Comparison of ENCODE assay signal across 1 cellular context in the genomic region with DNA sequence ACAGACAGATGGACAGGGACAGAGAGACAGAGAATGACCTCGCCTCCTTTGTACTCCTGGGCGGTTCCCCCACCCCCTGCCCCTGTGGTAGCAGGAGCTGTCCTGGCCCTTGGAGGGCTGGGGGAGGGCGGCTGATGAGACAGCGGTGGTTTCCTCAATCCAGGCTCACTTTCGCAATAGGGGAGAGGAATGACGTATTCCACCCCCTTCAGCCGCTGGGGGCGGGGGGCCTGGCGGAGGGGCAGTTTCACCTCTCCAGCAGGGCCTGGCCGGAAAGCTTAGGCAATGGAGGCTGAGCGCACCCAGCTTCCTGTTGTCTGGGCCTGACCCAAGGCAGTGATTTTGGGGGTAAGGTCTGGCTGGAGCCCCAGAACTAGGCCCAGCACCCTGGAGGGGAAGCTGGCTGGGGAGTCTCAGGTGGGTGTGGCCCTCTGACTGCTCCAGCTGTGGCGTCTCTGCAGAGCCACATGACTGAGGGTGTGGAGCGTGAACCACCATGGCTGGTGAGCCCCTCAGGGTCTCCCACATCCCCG.
A peak's percentile ranks its signal among the peaks of the same experiment; 100 is the strongest.
TF ChIP-seq lines count a peak whose summit lies in the region.

No MANE protein-coding gene starts in this region.

TF ChIP-seq in K562, 482 proteins besides CTCF, POLR2A, EP300 and RAD21 (continued from another document and continues in another):
- TF ChIP-seq CREM (IDR thresholded peaks at IDR 0.05; ENCODE audit: low read depth), result peak; percentile 97
- no peak for TF ChIP-seq PTRF (tag; IDR thresholded peaks at IDR 0.05)
- TF ChIP-seq, protein P1, sequence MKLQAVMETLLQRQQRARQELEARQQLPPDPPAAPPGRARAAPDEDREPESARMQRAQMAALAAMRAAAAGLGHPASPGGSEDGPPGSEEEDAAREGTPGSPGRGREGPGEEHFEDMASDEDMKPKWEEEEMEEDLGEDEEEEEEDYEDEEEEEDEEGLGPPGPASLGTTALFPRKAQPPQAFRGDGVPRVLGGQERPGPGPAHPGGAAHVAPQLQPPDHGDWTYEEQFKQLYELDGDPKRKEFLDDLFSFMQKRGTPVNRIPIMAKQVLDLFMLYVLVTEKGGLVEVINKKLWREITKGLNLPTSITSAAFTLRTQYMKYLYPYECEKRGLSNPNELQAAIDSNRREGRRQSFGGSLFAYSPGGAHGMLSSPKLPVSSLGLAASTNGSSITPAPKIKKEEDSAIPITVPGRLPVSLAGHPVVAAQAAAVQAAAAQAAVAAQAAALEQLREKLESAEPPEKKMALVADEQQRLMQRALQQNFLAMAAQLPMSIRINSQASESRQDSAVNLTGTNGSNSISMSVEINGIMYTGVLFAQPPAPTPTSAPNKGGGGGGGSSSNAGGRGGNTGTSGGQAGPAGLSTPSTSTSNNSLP (IDR thresholded peaks at IDR 0.05; ENCODE audit: borderline replicate concordance, low read depth, low read length), result no peak
- TF ChIP-seq, protein P2, sequence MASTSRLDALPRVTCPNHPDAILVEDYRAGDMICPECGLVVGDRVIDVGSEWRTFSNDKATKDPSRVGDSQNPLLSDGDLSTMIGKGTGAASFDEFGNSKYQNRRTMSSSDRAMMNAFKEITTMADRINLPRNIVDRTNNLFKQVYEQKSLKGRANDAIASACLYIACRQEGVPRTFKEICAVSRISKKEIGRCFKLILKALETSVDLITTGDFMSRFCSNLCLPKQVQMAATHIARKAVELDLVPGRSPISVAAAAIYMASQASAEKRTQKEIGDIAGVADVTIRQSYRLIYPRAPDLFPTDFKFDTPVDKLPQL (IDR thresholded peaks at IDR 0.05; ENCODE audit: extremely low read depth, insufficient read length), result no peak
- TF ChIP-seq NR2F6 (CRISPR knock-in tag; IDR thresholded peaks at IDR 0.05), result no peak
- TF ChIP-seq NCOA2 (IDR thresholded peaks at IDR 0.05; ENCODE audit: partially characterized antibody in 2 of 2), result no peak
- TF ChIP-seq LARP7 (IDR thresholded peaks at IDR 0.05), result no peak
- TF ChIP-seq, protein P3, sequence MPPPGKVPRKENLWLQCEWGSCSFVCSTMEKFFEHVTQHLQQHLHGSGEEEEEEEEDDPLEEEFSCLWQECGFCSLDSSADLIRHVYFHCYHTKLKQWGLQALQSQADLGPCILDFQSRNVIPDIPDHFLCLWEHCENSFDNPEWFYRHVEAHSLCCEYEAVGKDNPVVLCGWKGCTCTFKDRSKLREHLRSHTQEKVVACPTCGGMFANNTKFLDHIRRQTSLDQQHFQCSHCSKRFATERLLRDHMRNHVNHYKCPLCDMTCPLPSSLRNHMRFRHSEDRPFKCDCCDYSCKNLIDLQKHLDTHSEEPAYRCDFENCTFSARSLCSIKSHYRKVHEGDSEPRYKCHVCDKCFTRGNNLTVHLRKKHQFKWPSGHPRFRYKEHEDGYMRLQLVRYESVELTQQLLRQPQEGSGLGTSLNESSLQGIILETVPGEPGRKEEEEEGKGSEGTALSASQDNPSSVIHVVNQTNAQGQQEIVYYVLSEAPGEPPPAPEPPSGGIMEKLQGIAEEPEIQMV (tag; conservative IDR thresholded peaks at IDR 0.05; ENCODE audit: low read depth), result no peak
- TF ChIP-seq TBL1XR1 (IDR thresholded peaks at IDR 0.05; ENCODE audit: low read length in 2 of 2), result peak in 1 of 2 experiments; percentile 55; a peak in 1 of 4 replicates
- TF ChIP-seq, protein P4, sequence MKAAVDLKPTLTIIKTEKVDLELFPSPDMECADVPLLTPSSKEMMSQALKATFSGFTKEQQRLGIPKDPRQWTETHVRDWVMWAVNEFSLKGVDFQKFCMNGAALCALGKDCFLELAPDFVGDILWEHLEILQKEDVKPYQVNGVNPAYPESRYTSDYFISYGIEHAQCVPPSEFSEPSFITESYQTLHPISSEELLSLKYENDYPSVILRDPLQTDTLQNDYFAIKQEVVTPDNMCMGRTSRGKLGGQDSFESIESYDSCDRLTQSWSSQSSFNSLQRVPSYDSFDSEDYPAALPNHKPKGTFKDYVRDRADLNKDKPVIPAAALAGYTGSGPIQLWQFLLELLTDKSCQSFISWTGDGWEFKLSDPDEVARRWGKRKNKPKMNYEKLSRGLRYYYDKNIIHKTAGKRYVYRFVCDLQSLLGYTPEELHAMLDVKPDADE (conservative IDR thresholded peaks at IDR 0.05; ENCODE audit: control insufficient read depth, low read depth, low read length), result no peak
- TF ChIP-seq XRCC4 (IDR thresholded peaks at IDR 0.05; ENCODE audit: extremely low read depth, insufficient read depth, insufficient read length), result no peak
- TF ChIP-seq, protein P5, sequence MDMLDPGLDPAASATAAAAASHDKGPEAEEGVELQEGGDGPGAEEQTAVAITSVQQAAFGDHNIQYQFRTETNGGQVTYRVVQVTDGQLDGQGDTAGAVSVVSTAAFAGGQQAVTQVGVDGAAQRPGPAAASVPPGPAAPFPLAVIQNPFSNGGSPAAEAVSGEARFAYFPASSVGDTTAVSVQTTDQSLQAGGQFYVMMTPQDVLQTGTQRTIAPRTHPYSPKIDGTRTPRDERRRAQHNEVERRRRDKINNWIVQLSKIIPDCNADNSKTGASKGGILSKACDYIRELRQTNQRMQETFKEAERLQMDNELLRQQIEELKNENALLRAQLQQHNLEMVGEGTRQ (CRISPR knock-in tag; IDR thresholded peaks at IDR 0.05), result peak; percentile 35; the same call in 1 of the 2 replicates
- no peak for TF ChIP-seq PYGO2 (tag; IDR thresholded peaks at IDR 0.05)
- TF ChIP-seq ZNF79 (CRISPR knock-in tag; IDR thresholded peaks at IDR 0.05; ENCODE audit: low read depth), result no peak
- TF ChIP-seq, protein P6, sequence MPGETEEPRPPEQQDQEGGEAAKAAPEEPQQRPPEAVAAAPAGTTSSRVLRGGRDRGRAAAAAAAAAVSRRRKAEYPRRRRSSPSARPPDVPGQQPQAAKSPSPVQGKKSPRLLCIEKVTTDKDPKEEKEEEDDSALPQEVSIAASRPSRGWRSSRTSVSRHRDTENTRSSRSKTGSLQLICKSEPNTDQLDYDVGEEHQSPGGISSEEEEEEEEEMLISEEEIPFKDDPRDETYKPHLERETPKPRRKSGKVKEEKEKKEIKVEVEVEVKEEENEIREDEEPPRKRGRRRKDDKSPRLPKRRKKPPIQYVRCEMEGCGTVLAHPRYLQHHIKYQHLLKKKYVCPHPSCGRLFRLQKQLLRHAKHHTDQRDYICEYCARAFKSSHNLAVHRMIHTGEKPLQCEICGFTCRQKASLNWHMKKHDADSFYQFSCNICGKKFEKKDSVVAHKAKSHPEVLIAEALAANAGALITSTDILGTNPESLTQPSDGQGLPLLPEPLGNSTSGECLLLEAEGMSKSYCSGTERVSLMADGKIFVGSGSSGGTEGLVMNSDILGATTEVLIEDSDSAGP (CRISPR knock-in tag; IDR thresholded peaks at IDR 0.05), result no peak
- TF ChIP-seq, protein P7, sequence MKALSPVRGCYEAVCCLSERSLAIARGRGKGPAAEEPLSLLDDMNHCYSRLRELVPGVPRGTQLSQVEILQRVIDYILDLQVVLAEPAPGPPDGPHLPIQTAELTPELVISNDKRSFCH (CRISPR knock-in tag; IDR thresholded peaks at IDR 0.05), result no peak
- TF ChIP-seq, protein P7 (tag; IDR thresholded peaks at IDR 0.05), result no peak; the same call in 1 of the 2 replicates
- TF ChIP-seq MCM3 (IDR thresholded peaks at IDR 0.05), result no peak
- no peak for TF ChIP-seq MCM5 (IDR thresholded peaks at IDR 0.05; ENCODE audit: low read depth)
- TF ChIP-seq KDM1A (IDR thresholded peaks at IDR 0.05), result peak; percentile 89 to 90
- TF ChIP-seq, protein P8, sequence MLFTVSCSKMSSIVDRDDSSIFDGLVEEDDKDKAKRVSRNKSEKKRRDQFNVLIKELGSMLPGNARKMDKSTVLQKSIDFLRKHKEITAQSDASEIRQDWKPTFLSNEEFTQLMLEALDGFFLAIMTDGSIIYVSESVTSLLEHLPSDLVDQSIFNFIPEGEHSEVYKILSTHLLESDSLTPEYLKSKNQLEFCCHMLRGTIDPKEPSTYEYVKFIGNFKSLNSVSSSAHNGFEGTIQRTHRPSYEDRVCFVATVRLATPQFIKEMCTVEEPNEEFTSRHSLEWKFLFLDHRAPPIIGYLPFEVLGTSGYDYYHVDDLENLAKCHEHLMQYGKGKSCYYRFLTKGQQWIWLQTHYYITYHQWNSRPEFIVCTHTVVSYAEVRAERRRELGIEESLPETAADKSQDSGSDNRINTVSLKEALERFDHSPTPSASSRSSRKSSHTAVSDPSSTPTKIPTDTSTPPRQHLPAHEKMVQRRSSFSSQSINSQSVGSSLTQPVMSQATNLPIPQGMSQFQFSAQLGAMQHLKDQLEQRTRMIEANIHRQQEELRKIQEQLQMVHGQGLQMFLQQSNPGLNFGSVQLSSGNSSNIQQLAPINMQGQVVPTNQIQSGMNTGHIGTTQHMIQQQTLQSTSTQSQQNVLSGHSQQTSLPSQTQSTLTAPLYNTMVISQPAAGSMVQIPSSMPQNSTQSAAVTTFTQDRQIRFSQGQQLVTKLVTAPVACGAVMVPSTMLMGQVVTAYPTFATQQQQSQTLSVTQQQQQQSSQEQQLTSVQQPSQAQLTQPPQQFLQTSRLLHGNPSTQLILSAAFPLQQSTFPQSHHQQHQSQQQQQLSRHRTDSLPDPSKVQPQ (CRISPR knock-in tag; IDR thresholded peaks at IDR 0.05; ENCODE audit: borderline replicate concordance), result no peak
- TF ChIP-seq, protein P9, sequence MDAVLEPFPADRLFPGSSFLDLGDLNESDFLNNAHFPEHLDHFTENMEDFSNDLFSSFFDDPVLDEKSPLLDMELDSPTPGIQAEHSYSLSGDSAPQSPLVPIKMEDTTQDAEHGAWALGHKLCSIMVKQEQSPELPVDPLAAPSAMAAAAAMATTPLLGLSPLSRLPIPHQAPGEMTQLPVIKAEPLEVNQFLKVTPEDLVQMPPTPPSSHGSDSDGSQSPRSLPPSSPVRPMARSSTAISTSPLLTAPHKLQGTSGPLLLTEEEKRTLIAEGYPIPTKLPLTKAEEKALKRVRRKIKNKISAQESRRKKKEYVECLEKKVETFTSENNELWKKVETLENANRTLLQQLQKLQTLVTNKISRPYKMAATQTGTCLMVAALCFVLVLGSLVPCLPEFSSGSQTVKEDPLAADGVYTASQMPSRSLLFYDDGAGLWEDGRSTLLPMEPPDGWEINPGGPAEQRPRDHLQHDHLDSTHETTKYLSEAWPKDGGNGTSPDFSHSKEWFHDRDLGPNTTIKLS (IDR thresholded peaks at IDR 0.05; ENCODE audit: borderline replicate concordance, low read depth), result peak; percentile 40; the same call in 1 of the 2 replicates
- no peak for TF ChIP-seq MCM2 (IDR thresholded peaks at IDR 0.05; ENCODE audit: low read depth)
- TF ChIP-seq, protein P10, sequence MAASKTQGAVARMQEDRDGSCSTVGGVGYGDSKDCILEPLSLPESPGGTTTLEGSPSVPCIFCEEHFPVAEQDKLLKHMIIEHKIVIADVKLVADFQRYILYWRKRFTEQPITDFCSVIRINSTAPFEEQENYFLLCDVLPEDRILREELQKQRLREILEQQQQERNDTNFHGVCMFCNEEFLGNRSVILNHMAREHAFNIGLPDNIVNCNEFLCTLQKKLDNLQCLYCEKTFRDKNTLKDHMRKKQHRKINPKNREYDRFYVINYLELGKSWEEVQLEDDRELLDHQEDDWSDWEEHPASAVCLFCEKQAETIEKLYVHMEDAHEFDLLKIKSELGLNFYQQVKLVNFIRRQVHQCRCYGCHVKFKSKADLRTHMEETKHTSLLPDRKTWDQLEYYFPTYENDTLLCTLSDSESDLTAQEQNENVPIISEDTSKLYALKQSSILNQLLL (CRISPR knock-in tag; IDR thresholded peaks at IDR 0.05; ENCODE audit: borderline replicate concordance), result no peak
- TF ChIP-seq ILF3 (IDR thresholded peaks at IDR 0.05; ENCODE audit: borderline replicate concordance), result no peak
- TF ChIP-seq, protein P11, sequence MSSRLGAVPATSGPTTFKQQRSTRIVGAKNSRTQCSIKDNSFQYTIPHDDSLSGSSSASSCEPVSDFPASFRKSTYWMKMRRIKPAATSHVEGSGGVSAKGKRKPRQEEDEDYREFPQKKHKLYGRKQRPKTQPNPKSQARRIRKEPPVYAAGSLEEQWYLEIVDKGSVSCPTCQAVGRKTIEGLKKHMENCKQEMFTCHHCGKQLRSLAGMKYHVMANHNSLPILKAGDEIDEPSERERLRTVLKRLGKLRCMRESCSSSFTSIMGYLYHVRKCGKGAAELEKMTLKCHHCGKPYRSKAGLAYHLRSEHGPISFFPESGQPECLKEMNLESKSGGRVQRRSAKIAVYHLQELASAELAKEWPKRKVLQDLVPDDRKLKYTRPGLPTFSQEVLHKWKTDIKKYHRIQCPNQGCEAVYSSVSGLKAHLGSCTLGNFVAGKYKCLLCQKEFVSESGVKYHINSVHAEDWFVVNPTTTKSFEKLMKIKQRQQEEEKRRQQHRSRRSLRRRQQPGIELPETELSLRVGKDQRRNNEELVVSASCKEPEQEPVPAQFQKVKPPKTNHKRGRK (tag; IDR thresholded peaks at IDR 0.05), result no peak
- TF ChIP-seq, protein P12, sequence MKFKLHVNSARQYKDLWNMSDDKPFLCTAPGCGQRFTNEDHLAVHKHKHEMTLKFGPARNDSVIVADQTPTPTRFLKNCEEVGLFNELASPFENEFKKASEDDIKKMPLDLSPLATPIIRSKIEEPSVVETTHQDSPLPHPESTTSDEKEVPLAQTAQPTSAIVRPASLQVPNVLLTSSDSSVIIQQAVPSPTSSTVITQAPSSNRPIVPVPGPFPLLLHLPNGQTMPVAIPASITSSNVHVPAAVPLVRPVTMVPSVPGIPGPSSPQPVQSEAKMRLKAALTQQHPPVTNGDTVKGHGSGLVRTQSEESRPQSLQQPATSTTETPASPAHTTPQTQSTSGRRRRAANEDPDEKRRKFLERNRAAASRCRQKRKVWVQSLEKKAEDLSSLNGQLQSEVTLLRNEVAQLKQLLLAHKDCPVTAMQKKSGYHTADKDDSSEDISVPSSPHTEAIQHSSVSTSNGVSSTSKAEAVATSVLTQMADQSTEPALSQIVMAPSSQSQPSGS (CRISPR knock-in tag; IDR thresholded peaks at IDR 0.05), result peak; percentile 90; the same call in 1 of the 2 replicates
- peak; percentile 73; the same call in 1 of the 2 replicates for TF ChIP-seq ZNF766 (CRISPR knock-in tag; conservative IDR thresholded peaks at IDR 0.05)
- no peak for TF ChIP-seq KLF10 (CRISPR knock-in tag; IDR thresholded peaks at IDR 0.05)
- peak; percentile 65 for TF ChIP-seq GABPA (tag; conservative IDR thresholded peaks at IDR 0.05; ENCODE audit: low read depth)
- TF ChIP-seq RFX1 (IDR thresholded peaks at IDR 0.05), result no peak
- TF ChIP-seq, protein P13, sequence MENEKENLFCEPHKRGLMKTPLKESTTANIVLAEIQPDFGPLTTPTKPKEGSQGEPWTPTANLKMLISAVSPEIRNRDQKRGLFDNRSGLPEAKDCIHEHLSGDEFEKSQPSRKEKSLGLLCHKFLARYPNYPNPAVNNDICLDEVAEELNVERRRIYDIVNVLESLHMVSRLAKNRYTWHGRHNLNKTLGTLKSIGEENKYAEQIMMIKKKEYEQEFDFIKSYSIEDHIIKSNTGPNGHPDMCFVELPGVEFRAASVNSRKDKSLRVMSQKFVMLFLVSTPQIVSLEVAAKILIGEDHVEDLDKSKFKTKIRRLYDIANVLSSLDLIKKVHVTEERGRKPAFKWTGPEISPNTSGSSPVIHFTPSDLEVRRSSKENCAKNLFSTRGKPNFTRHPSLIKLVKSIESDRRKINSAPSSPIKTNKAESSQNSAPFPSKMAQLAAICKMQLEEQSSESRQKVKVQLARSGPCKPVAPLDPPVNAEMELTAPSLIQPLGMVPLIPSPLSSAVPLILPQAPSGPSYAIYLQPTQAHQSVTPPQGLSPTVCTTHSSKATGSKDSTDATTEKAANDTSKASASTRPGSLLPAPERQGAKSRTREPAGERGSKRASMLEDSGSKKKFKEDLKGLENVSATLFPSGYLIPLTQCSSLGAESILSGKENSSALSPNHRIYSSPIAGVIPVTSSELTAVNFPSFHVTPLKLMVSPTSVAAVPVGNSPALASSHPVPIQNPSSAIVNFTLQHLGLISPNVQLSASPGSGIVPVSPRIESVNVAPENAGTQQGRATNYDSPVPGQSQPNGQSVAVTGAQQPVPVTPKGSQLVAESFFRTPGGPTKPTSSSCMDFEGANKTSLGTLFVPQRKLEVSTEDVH (IDR thresholded peaks at IDR 0.05; ENCODE audit: low read depth, partially characterized antibody), result no peak
- no peak for TF ChIP-seq FOXJ2 (tag; IDR thresholded peaks at IDR 0.05)
- no peak for TF ChIP-seq ADNP (tag; IDR thresholded peaks at IDR 0.05)
- no peak for TF ChIP-seq NR1H2 (CRISPR knock-in tag; IDR thresholded peaks at IDR 0.05)
